In the genomic region with DNA sequence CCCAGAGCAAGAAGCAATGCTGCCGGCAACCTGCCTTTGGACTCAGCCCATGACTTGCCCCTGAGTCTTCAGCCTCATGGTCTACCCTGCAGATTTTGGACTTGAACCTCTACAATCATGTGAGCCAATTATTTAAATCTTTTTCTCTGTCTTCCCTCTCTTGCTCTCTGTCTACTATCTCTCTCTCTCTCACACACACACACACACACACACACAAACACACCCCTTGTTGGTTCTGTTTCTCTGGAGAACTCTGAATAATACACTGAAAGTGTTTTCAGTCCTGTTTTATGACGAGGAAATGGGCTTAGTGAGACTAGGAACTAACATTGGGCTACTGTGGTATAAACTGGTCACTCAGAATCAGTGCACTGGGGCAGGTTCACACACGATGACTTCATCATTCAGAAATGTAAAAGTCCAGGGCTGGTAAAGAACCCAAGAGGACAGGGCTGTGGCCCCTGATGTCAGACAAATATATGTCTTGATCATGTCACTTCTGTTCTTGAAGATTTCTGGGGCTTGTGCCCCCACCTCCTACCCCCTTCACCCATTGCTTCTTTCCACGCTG, we compare ENCODE assay signal across 11 cellular contexts.
DNase-seq lines count a peak whose midpoint lies in the region; ATAC-seq, FAIRE-seq and TF ChIP-seq lines count a peak whose summit lies in the region.
"Had no signal": no experiment of that assay in that cellular context is flagged by ENCODE, and none has a peak within 500 bp of the region (broad histone marks: within the 10 kb centered on the region; RNA-seq: fewer than 3 reads in every experiment).

No MANE protein-coding gene starts in this region.

- H3K27me3 Mint-ChIP-seq in activated CD8-positive, alpha-beta memory T cell treated with anti-CD3 and anti-CD28 coated beads, Interleukin-2, amount 10 ng/mL, durations not matched to agents 7 days and 5 days, result peaks cover 27% of the 10 kb centered on the region

- no peak overlapping the region for H3K4me3 ChIP-seq in brain microvascular endothelial cell (ENCODE audit: low read depth, low read length)
- no peak overlapping the region for H3K4me3 ChIP-seq in mesenchymal stem cell (ENCODE audit: insufficient read depth in 1 of 2, low read depth in 1 of 2, low read length in 2 of 2)
- no peak overlapping the region for H3K4me3 ChIP-seq in dorsolateral prefrontal cortex

- no peak overlapping the region for H3K4me3 Mint-ChIP-seq in activated CD8-positive, alpha-beta memory T cell treated with anti-CD3 and anti-CD28 coated beads, Interleukin-2, amount 10 ng/mL, durations not matched to agents 7 days and 5 days

- no peaks in the 10 kb centered on the region for H3K9me3 ChIP-seq in mesenchymal stem cell (ENCODE audit: control insufficient read depth, low read length)

- H2BK5ac ChIP-seq in mesenchymal stem cell (ENCODE audit: low read depth, low read length, poor library complexity, severe bottlenecking), result no peak overlapping the region

- in situ Hi-C loops in brain microvascular endothelial cell (cut with HindIII; ENCODE audit: low pct_ligation_motif_present, low sequenced_read_pairs), result no loop called here

- no peaks in the 10 kb centered on the region for H3K27me3 ChIP-seq in brain microvascular endothelial cell (replicated peaks)
- H3K27me3 ChIP-seq in mesenchymal stem cell (ENCODE audit: control insufficient read depth in 1 of 2, insufficient read depth in 1 of 2, low read length in 2 of 2), result peaks cover 0 to 10% of the 10 kb centered on the region in 2 experiments
- H3K27me3 ChIP-seq in dorsolateral prefrontal cortex, result peaks cover 0 to 4% (median 0%) of the 10 kb centered on the region in 45 donors

- H3K27ac ChIP-seq in brain microvascular endothelial cell (peak overlapping the region; percentile 8), mesenchymal stem cell (ENCODE audit: low read length, poor library complexity, severe bottlenecking) (no peak overlapping the region), dorsolateral prefrontal cortex (no peak overlapping the region)

- no peak for TF ChIP-seq CTCF in brain microvascular endothelial cell (IDR thresholded peaks at IDR 0.05; ENCODE audit: low read depth, low read length, missing control alignments)
- TF ChIP-seq CTCF in dorsolateral prefrontal cortex (IDR thresholded peaks at IDR 0.05 in 54 of 56, conservative IDR thresholded peaks at IDR 0.05 in 2 of 56; ENCODE audit: low read depth in 1 of 56, partially characterized antibody in 56 of 56), result no peak

- intact Hi-C loops in dorsolateral prefrontal cortex (cut with DNase I), result no loop called here

- H2AFZ ChIP-seq in mesenchymal stem cell (ENCODE audit: low read depth, low read length), result no peak overlapping the region

- H2BK120ac ChIP-seq in mesenchymal stem cell (ENCODE audit: low read depth, low read length), result no peak overlapping the region

- no peak overlapping the region for H3K9ac ChIP-seq in mesenchymal stem cell (ENCODE audit: low read length)

- H4K8ac ChIP-seq in mesenchymal stem cell (ENCODE audit: low read length), result no peak overlapping the region

- H3K9me3 Mint-ChIP-seq in activated CD8-positive, alpha-beta memory T cell treated with anti-CD3 and anti-CD28 coated beads, Interleukin-2, amount 10 ng/mL, durations not matched to agents 7 days and 5 days (ENCODE audit: low read depth), result no peaks in the 10 kb centered on the region

- H3K27ac Mint-ChIP-seq in activated CD8-positive, alpha-beta memory T cell treated with anti-CD3 and anti-CD28 coated beads, Interleukin-2, amount 10 ng/mL, durations not matched to agents 7 days and 5 days, result no peak overlapping the region

- DNase-seq in AG08395 (ENCODE audit: low spot score) (peak; percentile 38), HTR-8/SVneo (ENCODE audit: insufficient read length, low spot score) (peak; percentile 65), brain microvascular endothelial cell (peak; percentile 56), mesenchymal stem cell (peak; percentile 46), dorsolateral prefrontal cortex (no peak), T-helper 2 cell (no peak)
- no peak for DNase-seq in activated CD8-positive, alpha-beta memory T cell treated with anti-CD3 and anti-CD28 coated beads, Interleukin-2, amount 10 ng/mL, durations not matched to agents 7 days and 5 days
- DNase-seq: activated T-cell treated with anti-CD3 and anti-CD28 coated beads, Interleukin-2, amount 50 U/mL, for 1 hour; caudate nucleus; stimulated activated naive CD4-positive, alpha-beta T cell treated with Interleukin-2 at 50 U/mL for 16 hours had no signal

- H3K4ac ChIP-seq in mesenchymal stem cell (ENCODE audit: low read depth in 1 of 2, low read length in 2 of 2), result no peak overlapping the region

- ATAC-seq in activated CD8-positive, alpha-beta memory T cell treated with anti-CD3 and anti-CD28 coated beads, Interleukin-2, amount 10 ng/mL, durations not matched to agents 7 days and 5 days, result no peak
- no peak for ATAC-seq in HG03280 (IDR thresholded peaks at IDR 0.05; ENCODE audit: unreplicated experiment)

- H3K14ac ChIP-seq in mesenchymal stem cell (ENCODE audit: low read length in 2 of 2), result no peak overlapping the region

- H2BK12ac ChIP-seq in mesenchymal stem cell (ENCODE audit: low read length in 2 of 2), result no peak overlapping the region

- H3K36me3 ChIP-seq in brain microvascular endothelial cell (replicated peaks) (no peaks in the 10 kb centered on the region), mesenchymal stem cell (ENCODE audit: control insufficient read depth in 1 of 2, insufficient read depth in 2 of 2, low read depth in 1 of 2, low read length in 2 of 2) (no peaks in the 10 kb centered on the region)

- peaks cover 2% of the 10 kb centered on the region for H3K4me1 Mint-ChIP-seq in activated CD8-positive, alpha-beta memory T cell treated with anti-CD3 and anti-CD28 coated beads, Interleukin-2, amount 10 ng/mL, durations not matched to agents 7 days and 5 days

- CTCF ChIA-PET in activated CD8-positive, alpha-beta memory T cell treated with anti-CD3 and anti-CD28 coated beads, Interleukin-2, amount 10 ng/mL, durations not matched to agents 7 days and 5 days (lab: Charles Lee), result no interaction called here

- no peak overlapping the region for H3K4me2 ChIP-seq in mesenchymal stem cell (ENCODE audit: low read length, poor library complexity, severe bottlenecking)

- peaks cover 8% of the 10 kb centered on the region for H3K4me1 ChIP-seq in mesenchymal stem cell (ENCODE audit: control insufficient read depth, insufficient read depth, low read depth, low read length)

- 54% methylated on average over 4 of the region's 4 CpGs for WGBS in mesenchymal stem cell

- no peaks in the 10 kb centered on the region for H3K36me3 Mint-ChIP-seq in activated CD8-positive, alpha-beta memory T cell treated with anti-CD3 and anti-CD28 coated beads, Interleukin-2, amount 10 ng/mL, durations not matched to agents 7 days and 5 days

- H3K18ac ChIP-seq in mesenchymal stem cell (ENCODE audit: low read depth in 1 of 2, low read length in 2 of 2), result no peak overlapping the region

- no peak overlapping the region for H4K91ac ChIP-seq in mesenchymal stem cell (ENCODE audit: low read length)

- no peak overlapping the region for H3K23ac ChIP-seq in mesenchymal stem cell (ENCODE audit: low read length in 2 of 2)

- H2AK5ac ChIP-seq in mesenchymal stem cell (ENCODE audit: low read length, severe bottlenecking), result no peak overlapping the region

- FAIRE-seq in HTR-8/SVneo (lab: Jason Lieb, UNC), result no peak

- H3K79me1 ChIP-seq in mesenchymal stem cell (replicated peaks; ENCODE audit: low read length, poor library complexity, severe bottlenecking), result no peaks in the 10 kb centered on the region

- no peak overlapping the region for H2BK15ac ChIP-seq in mesenchymal stem cell (ENCODE audit: low read depth, poor library complexity, severe bottlenecking)

Comparison
In these comparisons a context has a peak if more than half of its experiments do, and no peak if none do; other contexts are left out.
1. DNase-seq: peak in AG08395 (single experiment), HTR-8/SVneo (single experiment), brain microvascular endothelial cell (single experiment) and mesenchymal stem cell (single experiment); none in activated CD8-positive, alpha-beta memory T cell treated with anti-CD3 and anti-CD28 coated beads, Interleukin-2, amount 10 ng/mL, durations not matched to agents 7 days and 5 days (single experiment), dorsolateral prefrontal cortex (0 of 10) and T-helper 2 cell (0 of 5).